8 cellular contexts compared by ENCODE assay signal in the genomic region with DNA sequence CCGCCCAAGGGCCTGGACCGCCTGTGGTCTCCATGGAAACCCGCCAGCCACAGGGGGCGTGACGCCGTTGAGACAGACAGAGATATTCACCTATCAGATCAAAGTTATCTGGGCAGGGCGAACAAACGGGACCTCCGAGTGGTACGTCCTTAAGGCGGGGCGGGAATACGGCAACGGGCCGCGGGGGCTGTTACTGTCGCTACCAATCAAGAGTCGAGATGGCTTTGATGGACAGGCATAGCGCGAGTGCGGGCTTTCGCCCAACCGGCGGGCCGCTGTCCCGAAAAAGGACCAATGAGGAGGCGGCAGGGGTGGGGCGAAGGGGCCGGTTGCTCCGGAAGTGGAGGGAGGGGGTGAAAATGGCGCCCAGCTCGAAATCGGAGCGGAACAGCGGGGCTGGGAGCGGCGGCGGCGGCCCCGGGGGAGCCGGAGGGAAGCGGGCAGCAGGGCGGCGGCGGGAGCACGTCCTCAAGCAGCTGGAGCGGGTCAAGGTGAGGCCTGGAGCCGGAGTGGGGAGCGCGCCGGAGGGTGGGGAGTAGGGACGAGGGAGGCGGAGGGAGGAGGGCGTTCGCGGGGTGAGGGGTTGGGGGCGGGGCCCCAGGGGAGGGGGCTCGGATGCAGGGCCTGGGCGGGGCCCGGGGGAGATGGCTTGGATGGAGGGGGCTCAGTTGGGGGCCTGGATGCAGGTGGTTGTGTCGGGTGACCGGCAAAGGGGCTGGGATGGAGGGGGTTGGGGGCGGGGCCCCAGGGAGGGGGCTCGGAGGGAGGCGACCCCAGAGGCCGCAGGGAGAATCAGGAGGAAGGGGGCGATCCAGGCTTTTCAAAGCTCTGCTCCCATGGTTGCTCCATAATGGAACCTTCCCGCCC. TPM values are rescaled to one million over a fixed set of nuclear protein-coding genes. Genes with fewer than 3 reads are reported as not detected.
DNase-seq lines count a peak whose midpoint lies in the region; ATAC-seq and TF ChIP-seq lines count a peak whose summit lies in the region.

A gene with protein sequence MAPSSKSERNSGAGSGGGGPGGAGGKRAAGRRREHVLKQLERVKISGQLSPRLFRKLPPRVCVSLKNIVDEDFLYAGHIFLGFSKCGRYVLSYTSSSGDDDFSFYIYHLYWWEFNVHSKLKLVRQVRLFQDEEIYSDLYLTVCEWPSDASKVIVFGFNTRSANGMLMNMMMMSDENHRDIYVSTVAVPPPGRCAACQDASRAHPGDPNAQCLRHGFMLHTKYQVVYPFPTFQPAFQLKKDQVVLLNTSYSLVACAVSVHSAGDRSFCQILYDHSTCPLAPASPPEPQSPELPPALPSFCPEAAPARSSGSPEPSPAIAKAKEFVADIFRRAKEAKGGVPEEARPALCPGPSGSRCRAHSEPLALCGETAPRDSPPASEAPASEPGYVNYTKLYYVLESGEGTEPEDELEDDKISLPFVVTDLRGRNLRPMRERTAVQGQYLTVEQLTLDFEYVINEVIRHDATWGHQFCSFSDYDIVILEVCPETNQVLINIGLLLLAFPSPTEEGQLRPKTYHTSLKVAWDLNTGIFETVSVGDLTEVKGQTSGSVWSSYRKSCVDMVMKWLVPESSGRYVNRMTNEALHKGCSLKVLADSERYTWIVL (plus strand): TSS at position 356 of the 867 bp plus-strand sequence. CDS start 4 bp downstream, at position 360.

- 0% methylated on average over 52 of the region's 68 CpGs for WGBS in smooth muscle cell (ENCODE audit: low lambda C conversion rate)

- no peaks in the 10 kb centered on the region for H3K27me3 ChIP-seq in smooth muscle cell (ENCODE audit: low read depth)

- H3K36me3 ChIP-seq in smooth muscle cell (ENCODE audit: low read depth): no peaks in the 10 kb centered on the region

- POLR2A ChIA-PET in activated B cell treated with CpG ODN at 0.5 μM for 24 hours (lab: Charles Lee): interaction anchor here (0.6 to 2.9 kb wide), 19 partner anchors 11 to 466 kb away, joined by 3 to 30 read pairs (median 4); a partner anchor contains a TSS

- H3K27ac ChIP-seq in caudate nucleus (ENCODE audit: low read depth, low read length) (peak within 1 kb of the TSS; percentile 71), smooth muscle cell (ENCODE audit: low read depth) (peak within 1 kb of the TSS; percentile 59)

- DNase-seq in AG08395 (ENCODE audit: low spot score) (peak; percentile 100), NCI-H345 (lab: John Stamatoyannopoulos, UW) (peak; percentile 99), activated B cell treated with CpG ODN at 0.5 μM for 24 hours (peak; percentile 89), caudate nucleus (lab: John Stamatoyannopoulos, UW) (peak; percentile 86 to 100 (median 99)), iPS-NIHi7 (ENCODE audit: extremely low spot score) (peak; percentile 100), smooth muscle cell (lab: John Stamatoyannopoulos, UW; ENCODE audit: unreplicated experiment) (peak; percentile 93)

- CTCF ChIA-PET in activated B cell treated with CpG ODN at 0.5 μM for 24 hours (lab: Charles Lee): interaction anchor here (1.2 to 1.9 kb wide), 4 partner anchors 49 to 185 kb away, joined by 3 to 5 read pairs (median 4); a partner anchor contains a TSS

- no peaks in the 10 kb centered on the region for H3K9me3 Mint-ChIP-seq in activated B cell treated with CpG ODN at 0.5 μM for 24 hours

- peaks cover 9% of the 10 kb centered on the region for H3K4me1 ChIP-seq in smooth muscle cell (ENCODE audit: low read depth)

- peaks cover 15% of the 10 kb centered on the region for H3K79me2 ChIP-seq in smooth muscle cell (ENCODE audit: low read depth)

- intact Hi-C loops in activated B cell treated with CpG ODN at 0.5 μM for 24 hours (cut with micrococcal nuclease): loop anchor here (1.0 to 2.0 kb wide), 9 partner anchors 34 to 185 kb away; a partner anchor contains a TSS

- in situ Hi-C loops in GM18951 (cut with MboI; ENCODE audit: low sequenced_read_pairs, unreplicated experiment): no loop called here

- peak within 1 kb of the TSS; percentile 91 for H3K9ac ChIP-seq in smooth muscle cell (ENCODE audit: low read depth)

- H3K4me1 Mint-ChIP-seq in activated B cell treated with CpG ODN at 0.5 μM for 24 hours: peaks cover 18% of the 10 kb centered on the region

- H3K27me3 Mint-ChIP-seq in activated B cell treated with CpG ODN at 0.5 μM for 24 hours: no peaks in the 10 kb centered on the region

- no peaks in the 10 kb centered on the region for H3K9me3 ChIP-seq in smooth muscle cell (replicated peaks; ENCODE audit: low read depth)

- H3K36me3 Mint-ChIP-seq in activated B cell treated with CpG ODN at 0.5 μM for 24 hours (ENCODE audit: low read depth): peaks cover 25% of the 10 kb centered on the region

- H3K27ac Mint-ChIP-seq in activated B cell treated with CpG ODN at 0.5 μM for 24 hours: peak within 1 kb of the TSS; percentile 90

- peak within 1 kb of the TSS; percentile 97 for H3K4me2 ChIP-seq in smooth muscle cell

- H3F3A ChIP-seq in smooth muscle cell (ENCODE audit: low read depth): no peaks in the 10 kb centered on the region

- TF ChIP-seq POLR2A in GM18951 (IDR thresholded peaks at IDR 0.05; ENCODE audit: extremely low read depth, insufficient read depth, insufficient read length): peak; percentile 81

- peak; percentile 94 for ATAC-seq in HG03196 (IDR thresholded peaks at IDR 0.05; ENCODE audit: unreplicated experiment)
- peak; percentile 96 for ATAC-seq in activated B cell treated with CpG ODN at 0.5 μM for 24 hours (ENCODE audit: low read depth)

- H2AFZ ChIP-seq in smooth muscle cell (ENCODE audit: low read depth): no peak within 1 kb of the TSS

- H3K4me3 ChIP-seq in smooth muscle cell: peak within 1 kb of the TSS; percentile 95

- no peaks in the 10 kb centered on the region for H4K20me1 ChIP-seq in smooth muscle cell (ENCODE audit: low read depth)

- H3K4me3 Mint-ChIP-seq in activated B cell treated with CpG ODN at 0.5 μM for 24 hours: peak within 1 kb of the TSS; percentile 94

- TF ChIP-seq CTCF in activated B cell treated with CpG ODN at 0.5 μM for 24 hours (IDR thresholded peaks at IDR 0.05) (no peak), smooth muscle cell (IDR thresholded peaks at IDR 0.05; ENCODE audit: borderline replicate concordance, insufficient read depth, poor library complexity, severe bottlenecking) (no peak)

RNA-seq across cellular contexts. Expression of the gene that starts here (rescaled TPM):
- total RNA-seq in activated B cell treated with CpG ODN at 0.5 μM for 24 hours (71.4 and 83.4 TPM in 2 replicates), smooth muscle cell (12.4 and 15.9 TPM in 2 replicates)
- polyA plus RNA-seq in smooth muscle cell: 27.0 and 30.9 TPM in 2 replicates

Comparison
In these comparisons a context has a peak if more than half of its experiments do, and no peak if none do; other contexts are left out.
1. Peak in every context shown above with its lines: DNase-seq, ATAC-seq, H3K4me3 ChIP-seq and H3K27ac ChIP-seq.